Comparison of ENCODE assay signal across 8 cellular contexts in the genomic region with DNA sequence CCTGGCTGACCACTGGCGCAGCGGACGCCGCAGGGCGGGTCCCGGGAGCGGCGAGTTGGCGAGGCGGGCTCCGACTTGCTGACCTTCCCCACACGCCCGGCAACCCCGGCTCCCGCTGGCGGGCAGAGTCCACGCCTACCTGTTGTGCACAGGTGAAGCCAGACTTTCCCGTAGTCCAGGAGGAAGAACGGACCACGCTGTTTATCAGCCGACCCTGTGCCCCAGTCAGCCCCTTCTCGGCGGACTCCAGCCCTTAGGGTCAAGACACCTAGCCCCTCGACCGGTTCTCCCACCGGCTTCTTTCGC. TPM values are rescaled to one million over a fixed set of nuclear protein-coding genes. Genes with fewer than 3 reads are reported as not detected.
DNase-seq lines count a peak whose midpoint lies in the region; ATAC-seq and TF ChIP-seq lines count a peak whose summit lies in the region.

No MANE protein-coding gene starts in this region.

- DNase-seq in CD14-positive monocyte (ENCODE audit: low spot score) (peak; percentile 45), SW480 (ENCODE audit: low spot score) (peak; percentile 61), mesendoderm (no peak), thyroid gland (peak; percentile 83 to 87), retina (no peak)
- DNase-seq in effector CD4-positive, alpha-beta T cell: peak; percentile 12

- H3K27me3 ChIP-seq in mesendoderm (ENCODE audit: insufficient read depth, low read length, poor library complexity): no peaks in the 10 kb centered on the region
- no peaks in the 10 kb centered on the region for H3K27me3 ChIP-seq in thyroid gland

- no peak overlapping the region for H2BK15ac ChIP-seq in mesendoderm (replicated peaks; ENCODE audit: low read depth)

- H3K4me1 Mint-ChIP-seq in CD14-positive monocyte: peaks cover 28% of the 10 kb centered on the region

- peak overlapping the region; percentile 45 for H3K4me2 ChIP-seq in mesendoderm (ENCODE audit: low read length)

- H4K5ac ChIP-seq in mesendoderm (ENCODE audit: low read length): no peak overlapping the region

- no peak overlapping the region for H4K8ac ChIP-seq in mesendoderm (ENCODE audit: low read depth, low read length)

- peak overlapping the region; percentile 98 for H3K4me3 Mint-ChIP-seq in CD14-positive monocyte

- H3K79me1 ChIP-seq in mesendoderm (ENCODE audit: low read length): no peaks in the 10 kb centered on the region

- no peaks in the 10 kb centered on the region for H3K9me3 ChIP-seq in thyroid gland

- peak overlapping the region; percentile 24 for H3K18ac ChIP-seq in mesendoderm (ENCODE audit: low read length)

- peak overlapping the region; percentile 86 to 96 (median 94) for H3K27ac Mint-ChIP-seq in CD14-positive monocyte

- H3K4me3 ChIP-seq in mesendoderm (ENCODE audit: low read length) (peak overlapping the region; percentile 96), thyroid gland (replicated peaks in 1 of 3) (peak overlapping the region in 2 of 3 donors; percentile 80 to 92)

- peak; percentile 7 for ATAC-seq in GM19043 (IDR thresholded peaks at IDR 0.05; ENCODE audit: low read depth, unreplicated experiment)
- peak; percentile 24 for ATAC-seq in HG03354 (IDR thresholded peaks at IDR 0.05; ENCODE audit: poor library complexity, severe bottlenecking, unreplicated experiment)

- H3K36me3 ChIP-seq in mesendoderm (ENCODE audit: control insufficient read depth, insufficient read depth, low read length): no peaks in the 10 kb centered on the region
- H3K36me3 ChIP-seq in thyroid gland: no peaks in the 10 kb centered on the region

- H2BK120ac ChIP-seq in mesendoderm (ENCODE audit: low read depth, low read length): no peak overlapping the region

- no peak overlapping the region for H3K4ac ChIP-seq in mesendoderm (ENCODE audit: low read depth, low read length)

- WGBS in mesendoderm (ENCODE audit: extremely low coverage, insufficient coverage, low lambda C conversion rate): no CpG with 5 or more reads among the region's 27 CpGs
- 0% methylated on average over 5 to 23 of the region's 27 CpGs for WGBS in thyroid gland, 2 donors

- H3K27me3 Mint-ChIP-seq in CD14-positive monocyte (ENCODE audit: low read depth in 3 of 3): peaks cover 0 to 1% (median 0%) of the 10 kb centered on the region in 3 donors

- H3K36me3 Mint-ChIP-seq in CD14-positive monocyte: peaks cover 6 to 11% of the 10 kb centered on the region in 2 donors

- no peak overlapping the region for H2AK5ac ChIP-seq in mesendoderm (ENCODE audit: low read length)

- H3K9ac ChIP-seq in mesendoderm (ENCODE audit: low read length): peak overlapping the region; percentile 94

- TF ChIP-seq CTCF in CD14-positive monocyte (IDR thresholded peaks at IDR 0.05) (no peak), thyroid gland (IDR thresholded peaks at IDR 0.05) (no peak)

- no peak for TF ChIP-seq POLR2A in thyroid gland (IDR thresholded peaks at IDR 0.05)

- no peaks in the 10 kb centered on the region for H3K79me2 ChIP-seq in mesendoderm (ENCODE audit: control insufficient read depth, insufficient read depth, low read length)

- no peak overlapping the region for H2BK5ac ChIP-seq in mesendoderm (ENCODE audit: low read length)

- intact Hi-C loops in CD14-positive monocyte (cut with micrococcal nuclease): loop anchor here in 1 of 2 donors (10.0 kb wide), 1 partner anchor 135 kb away; no protein-coding TSS in a partner anchor
- intact Hi-C loops in thyroid gland (cut with DNase I): no loop called here

- H3K4me1 ChIP-seq in mesendoderm (ENCODE audit: control insufficient read depth, low read depth, low read length) (no peaks in the 10 kb centered on the region), thyroid gland (peaks cover 11 to 13% of the 10 kb centered on the region in 2 donors)

- peaks cover 0 to 3% (median 0%) of the 10 kb centered on the region in 7 donors for H3K9me3 Mint-ChIP-seq in CD14-positive monocyte

- H3K23ac ChIP-seq in mesendoderm (ENCODE audit: low read length): no peak overlapping the region

- peak overlapping the region; percentile 96 for H3K56ac ChIP-seq in mesendoderm (ENCODE audit: low read length)

- H3K27ac ChIP-seq in mesendoderm (ENCODE audit: low read depth, low read length) (peak overlapping the region; percentile 91), thyroid gland (peak overlapping the region; percentile 38 to 79 (median 72))

RNA-seq across cellular contexts. Expression of a gene that starts 0.4 kb away (rescaled TPM):
- 10 to 100 TPM; 16.8 to 21.0 TPM for polyA plus RNA-seq in CD14-positive monocyte
- polyA plus RNA-seq in mesendoderm (2013, experiment 1 of 2): 16.1 TPM
- polyA plus RNA-seq in mesendoderm (2013, experiment 2 of 2): 17.9 TPM
- total RNA-seq in thyroid gland: 10 to 100 TPM; 31.0 to 46.3 (median 40.5) TPM

RNA-seq across cellular contexts. Expression of a gene that starts 37.3 kb away (rescaled TPM):
- 10 to 100 TPM; 15.0 to 16.6 TPM for polyA plus RNA-seq in CD14-positive monocyte
- 14.9 TPM for polyA plus RNA-seq in mesendoderm (2013, experiment 1 of 2)
- 14.7 TPM for polyA plus RNA-seq in mesendoderm (2013, experiment 2 of 2)
- total RNA-seq in thyroid gland: 10 to 100 TPM; 32.7 to 50.2 (median 42.0) TPM

Comparison
In these comparisons a context has a peak if more than half of its experiments do, and no peak if none do; other contexts are left out.
1. DNase-seq: peak in CD14-positive monocyte (single experiment), SW480 (single experiment), effector CD4-positive, alpha-beta T cell (single experiment) and thyroid gland (2 of 2); none in mesendoderm (single experiment) and retina (single experiment).